In genomic region chr2:12498703-12499102, GRCh38 we compare ENCODE assay signal across 13 cellular contexts.
DNase-seq lines count a peak whose midpoint lies in the region; ATAC-seq and TF ChIP-seq lines count a peak whose summit lies in the region.
"Had no signal": no experiment of that assay in that cellular context is flagged by ENCODE, and none has a peak within 500 bp of the region (broad histone marks: within the 10 kb centered on the region; RNA-seq: fewer than 3 reads in every experiment).

No MANE protein-coding gene starts in this region.

- peaks cover 3% of the 10 kb centered on the region for H3K9me3 Mint-ChIP-seq in activated CD8-positive, alpha-beta memory T cell treated with anti-CD3 and anti-CD28 coated beads, Interleukin-2, amount 10 ng/mL, durations not matched to agents 7 days and 5 days (ENCODE audit: low read depth)

- H3F3A ChIP-seq in SK-N-SH (replicated peaks; ENCODE audit: insufficient read depth): no peaks in the 10 kb centered on the region

- H3K4me1 ChIP-seq in SK-N-SH (ENCODE audit: control insufficient read depth in 1 of 2, insufficient read depth in 2 of 2, low read depth in 1 of 2, low read length in 1 of 2): 0 out of 4 replicates have a peak, but pooled peaks cover 0 to 3% of the 10 kb centered on the region in 2 experiments
- no peaks in the 10 kb centered on the region for H3K4me1 ChIP-seq in aorta (ENCODE audit: control insufficient read depth in 1 of 2, insufficient read depth in 2 of 2, low read length in 2 of 2)

- no peak for TF ChIP-seq CTCF in SK-N-SH (IDR thresholded peaks at IDR 0.05)
- no peak for TF ChIP-seq CTCF in fibroblast of mammary gland (conservative IDR thresholded peaks at IDR 0.05; ENCODE audit: control insufficient read depth, insufficient read depth, low read depth, low read length)

- no peak overlapping the region for H3K4me3 ChIP-seq in SK-N-SH (ENCODE audit: low read depth in 2 of 2, low read length in 1 of 2)
- H3K4me3 ChIP-seq in fibroblast of mammary gland (ENCODE audit: control insufficient read depth, low read depth, low read length): no peak overlapping the region
- no peak overlapping the region for H3K4me3 ChIP-seq in skeletal muscle cell (ENCODE audit: low read depth, low read length)
- H3K4me3 ChIP-seq in aorta (ENCODE audit: low read length in 2 of 2): no peak overlapping the region
- H3K4me3 ChIP-seq: uterus had no signal

- H4K20me1 ChIP-seq in SK-N-SH (ENCODE audit: insufficient read depth): no peaks in the 10 kb centered on the region

- H3K27me3 Mint-ChIP-seq in activated CD8-positive, alpha-beta memory T cell treated with anti-CD3 and anti-CD28 coated beads, Interleukin-2, amount 10 ng/mL, durations not matched to agents 7 days and 5 days: no peaks in the 10 kb centered on the region
- H3K27me3 Mint-ChIP-seq: naive B cell had no signal

- ATAC-seq in activated CD8-positive, alpha-beta memory T cell treated with anti-CD3 and anti-CD28 coated beads, Interleukin-2, amount 10 ng/mL, durations not matched to agents 7 days and 5 days: no peak
- no peak for ATAC-seq in aorta (ENCODE audit: low FRiP score)

- H3K36me3 ChIP-seq in SK-N-SH (replicated peaks in 1 of 2; ENCODE audit: control insufficient read depth in 1 of 2, insufficient read depth in 2 of 2, low read length in 1 of 2) (no peaks in the 10 kb centered on the region), aorta (ENCODE audit: control insufficient read depth in 1 of 2, insufficient read depth in 2 of 2, low read length in 1 of 2) (no peaks in the 10 kb centered on the region)
- H3K36me3 ChIP-seq: uterus had no signal

- H2AFZ ChIP-seq in SK-N-SH (ENCODE audit: low read depth): 0 out of 2 replicates have a peak overlapping the region, but pooled peaks have one; percentile 17

- intact Hi-C loops in aorta (cut with DNase I): no loop called here

- H3K79me2 ChIP-seq in SK-N-SH (ENCODE audit: insufficient read depth): no peaks in the 10 kb centered on the region

- H3K27ac ChIP-seq in SK-N-SH (ENCODE audit: low read depth in 2 of 2, low read length in 1 of 2) (peak overlapping the region in 1 of 2 experiments; percentile 46; a peak in 1 of 4 replicates), aorta (ENCODE audit: low read depth in 1 of 2, low read length in 2 of 2) (no peak overlapping the region)
- H3K27ac ChIP-seq: uterus had no signal

- H3K4me3 Mint-ChIP-seq in activated CD8-positive, alpha-beta memory T cell treated with anti-CD3 and anti-CD28 coated beads, Interleukin-2, amount 10 ng/mL, durations not matched to agents 7 days and 5 days: no peak overlapping the region

- H3K9me2 ChIP-seq in SK-N-SH: no peaks in the 10 kb centered on the region

- peaks cover 75% of the 10 kb centered on the region for H3K4me1 Mint-ChIP-seq in activated CD8-positive, alpha-beta memory T cell treated with anti-CD3 and anti-CD28 coated beads, Interleukin-2, amount 10 ng/mL, durations not matched to agents 7 days and 5 days

- H3K27me3 ChIP-seq in SK-N-SH (ENCODE audit: insufficient read depth) (no peaks in the 10 kb centered on the region), aorta (ENCODE audit: control insufficient read depth in 1 of 2, insufficient read depth in 2 of 2, low read length in 1 of 2) (peaks cover 0 to 1% of the 10 kb centered on the region in 2 donors)
- H3K27me3 ChIP-seq: uterus had no signal

- CTCF ChIA-PET in activated CD8-positive, alpha-beta memory T cell treated with anti-CD3 and anti-CD28 coated beads, Interleukin-2, amount 10 ng/mL, durations not matched to agents 7 days and 5 days (lab: Charles Lee): interaction anchor here (1.3 to 2.4 kb wide), 2 partner anchors 8 to 217 kb away, joined by 3 to 8 read pairs; partner anchors contain the start of gene TRIB2
- CTCF ChIA-PET in SK-N-SH (lab: Yijun Ruan, JAX): interaction anchor here (1.0 to 1.5 kb wide), 2 partner anchors 10 to 19 kb away, joined by 3 read pairs; no protein-coding TSS in a partner anchor

- TF ChIP-seq RAD21 in SK-N-SH (IDR thresholded peaks at IDR 0.05; ENCODE audit: low read length): no peak

- TF ChIP-seq EP300 in SK-N-SH (IDR thresholded peaks at IDR 0.05; ENCODE audit: borderline replicate concordance in 1 of 2, low read depth in 1 of 2, low read length in 1 of 2): no peak

- H3K9ac ChIP-seq in SK-N-SH: no peak overlapping the region

- 95% methylated on average over 1 of the region's 1 CpG for WGBS in SK-N-SH (ENCODE audit: low lambda C conversion rate)
- WGBS in aorta, 2 donors: 97 to 98% methylated on average over 1 of the region's 1 CpG

- peaks cover 7% of the 10 kb centered on the region for H3K36me3 Mint-ChIP-seq in activated CD8-positive, alpha-beta memory T cell treated with anti-CD3 and anti-CD28 coated beads, Interleukin-2, amount 10 ng/mL, durations not matched to agents 7 days and 5 days
- H3K36me3 Mint-ChIP-seq: naive B cell had no signal

- peak overlapping the region; percentile 45 for H3K27ac Mint-ChIP-seq in activated CD8-positive, alpha-beta memory T cell treated with anti-CD3 and anti-CD28 coated beads, Interleukin-2, amount 10 ng/mL, durations not matched to agents 7 days and 5 days

- no peaks in the 10 kb centered on the region for H3K9me3 ChIP-seq in SK-N-SH
- H3K9me3 ChIP-seq in aorta (ENCODE audit: control insufficient read depth, low read length): no peaks in the 10 kb centered on the region
- H3K9me3 ChIP-seq: uterus had no signal

- POLR2A ChIA-PET in SK-N-SH (lab: Yijun Ruan, JAX): no interaction called here

- H3K4me2 ChIP-seq in SK-N-SH: no peak overlapping the region

- no peak for DNase-seq in activated CD8-positive, alpha-beta memory T cell treated with anti-CD3 and anti-CD28 coated beads, Interleukin-2, amount 10 ng/mL, durations not matched to agents 7 days and 5 days
- DNase-seq in activated CD8-positive, alpha-beta memory T cell treated with anti-CD3 and anti-CD28 coated beads for 24 hours: no peak
- DNase-seq in SK-N-SH: no peak
- DNase-seq in fibroblast of mammary gland (ENCODE audit: low read depth): peak; percentile 87
- DNase-seq in skeletal muscle cell (ENCODE audit: low read depth): peak; percentile 21
- no peak for DNase-seq in aorta
- DNase-seq in SKM-1 (lab: John Stamatoyannopoulos, UW; ENCODE audit: unreplicated experiment): no peak
- DNase-seq in NCI-H2107 treated with DMSO at 0.1 percent for 48 hours (lab: John Stamatoyannopoulos, UW; ENCODE audit: unreplicated experiment): no peak
- DNase-seq: AML-193, naive B cell, NCI-H1417, NCI-H82, uterus had no signal

TF ChIP-seq in SK-N-SH, 30 proteins besides CTCF, POLR2A, EP300 and RAD21 (continues in another document):
- no peak for TF ChIP-seq SIN3A (IDR thresholded peaks at IDR 0.05; ENCODE audit: borderline replicate concordance, low read depth, low read length)
- TF ChIP-seq CHD2 (IDR thresholded peaks at IDR 0.05; ENCODE audit: low read length, partially characterized antibody): no peak
- TF ChIP-seq RFX5 (IDR thresholded peaks at IDR 0.05; ENCODE audit: low read length): no peak
- no peak for TF ChIP-seq EZH2phosphoT487 (IDR thresholded peaks at IDR 0.05; ENCODE audit: borderline replicate concordance, low read depth)
- TF ChIP-seq POLR2AphosphoS5 (IDR thresholded peaks at IDR 0.05; ENCODE audit: low read depth, low read length): no peak
- peak; percentile 48; the same call in 1 of the 2 replicates for TF ChIP-seq TCF12 (IDR thresholded peaks at IDR 0.05)
- TF ChIP-seq ELF1 (IDR thresholded peaks at IDR 0.05): no peak
- TF ChIP-seq ZBTB33 (IDR thresholded peaks at IDR 0.05; ENCODE audit: borderline replicate concordance, low read depth): no peak
- TF ChIP-seq MXI1 (IDR thresholded peaks at IDR 0.05; ENCODE audit: low read depth, low read length): no peak
- peak; percentile 26 for TF ChIP-seq JUND (IDR thresholded peaks at IDR 0.05)
- no peak for TF ChIP-seq RCOR1 (IDR thresholded peaks at IDR 0.05; ENCODE audit: low read length)
- TF ChIP-seq FOXM1 (IDR thresholded peaks at IDR 0.05; ENCODE audit: low read depth): no peak
- no peak for TF ChIP-seq IRF3 (IDR thresholded peaks at IDR 0.05; ENCODE audit: low read depth, low read length)
- TF ChIP-seq FOSL2 (IDR thresholded peaks at IDR 0.05; ENCODE audit: borderline replicate concordance, low read depth): peak; percentile 67
- TF ChIP-seq GATA2 (CRISPR knock-in tag; IDR thresholded peaks at IDR 0.05): no peak
- no peak for TF ChIP-seq USF2 (IDR thresholded peaks at IDR 0.05; ENCODE audit: borderline replicate concordance, low read depth, low read length)
- no peak for TF ChIP-seq TEAD4 (IDR thresholded peaks at IDR 0.05; ENCODE audit: borderline replicate concordance, insufficient read depth)

Comparison
In these comparisons a context has a peak if more than half of its experiments do, and no peak if none do; other contexts are left out.
1. DNase-seq: peak in fibroblast of mammary gland (single experiment) and skeletal muscle cell (single experiment); none in activated CD8-positive, alpha-beta memory T cell treated with anti-CD3 and anti-CD28 coated beads, Interleukin-2, amount 10 ng/mL, durations not matched to agents 7 days and 5 days (single experiment), activated CD8-positive, alpha-beta memory T cell treated with anti-CD3 and anti-CD28 coated beads for 24 hours (single experiment), SK-N-SH (single experiment), aorta (0 of 2), SKM-1 (single experiment) and NCI-H2107 treated with DMSO at 0.1 percent for 48 hours (single experiment).